In genomic region chr2:2914252-2914651, GRCh38 we compare ENCODE assay signal across 23 cellular contexts.
"Had no signal": no experiment of that assay in that cellular context is flagged by ENCODE, and none has a peak within 500 bp of the region (broad histone marks: within the 10 kb centered on the region; RNA-seq: fewer than 3 reads in every experiment).

No MANE protein-coding gene starts in this region.

- DNase-seq: hippocampal formation; lower lobe of right lung; mesendoderm; midbrain; mucosa of descending colon; naive thymus-derived CD4-positive, alpha-beta T cell; nucleus accumbens; stimulated activated CD4-positive, alpha-beta T cell treated with anti-CD3 and anti-CD28 coated beads, Interleukin-1b, Interleukin-23, amount 100 ng/mL, for 48 hours; stimulated activated CD4-positive, alpha-beta T cell treated with anti-CD3 and anti-CD28 coated beads, Interleukin-2, amount 100 ng/mL, for 48 hours; stimulated activated CD4-positive, alpha-beta T cell treated with anti-CD3 and anti-CD28 coated beads, Interleukin-4, amount 100 ng/mL, for 4 hours; stimulated activated CD8-positive, alpha-beta memory T cell treated with anti-CD3 and anti-CD28 coated beads, Interleukin-4, amount 100 ng/mL, for 48 hours; stimulated activated naive CD4-positive, alpha-beta T cell treated with Interleukin-2 at 50 U/mL for 16 hours; stimulated activated naive CD8-positive, alpha-beta T cell treated with anti-CD3 and anti-CD28 coated beads, Interleukin-15, amount 100 ng/mL, for 72 hours; substantia nigra; uterus had no signal

- ATAC-seq: left lobe of liver; lower lobe of right lung; mucosa of descending colon; naive thymus-derived CD4-positive, alpha-beta T cell; natural killer cell treated with Interleukin-12 subunit alpha and Interleukin-12 subunit beta and Interleukin-15 and Interleukin-18, amount 100 ng/mL, for 72 hours; right lobe of liver; stimulated activated memory B cell treated with anti-CD40 and anti-IgM and Interleukin-4, amounts not matched to agents 10 μg/mL and 1 μg/mL and 100 μg/mL, for 72 hours; stimulated activated naive CD8-positive, alpha-beta T cell treated with anti-CD3 and anti-CD28 coated beads, Interleukin-15, amount 100 ng/mL, for 72 hours had no signal

- H3K4me3 ChIP-seq: lower lobe of right lung, mucosa of descending colon, right atrium auricular region, right lobe of liver, smooth muscle cell, tibial nerve, uterus had no signal

- H3K4me1 ChIP-seq: lower lobe of right lung, parathyroid adenoma, right atrium auricular region, right lobe of liver, tibial nerve, uterus had no signal

- H3K9me3 ChIP-seq: lower lobe of right lung, right lobe of liver, uterus had no signal

- H3K27ac ChIP-seq: lower lobe of right lung, parathyroid adenoma, right atrium auricular region, right lobe of liver, tibial nerve, uterus had no signal

- H3K36me3 ChIP-seq: lower lobe of right lung, right atrium auricular region, right lobe of liver, tibial nerve, uterus had no signal

- H3K27me3 ChIP-seq: right atrium auricular region, right lobe of liver, tibial nerve, uterus had no signal
